8 cellular contexts compared by ENCODE assay signal in genomic region chr6:137233561-137234504, GRCh38. TPM values are rescaled to one million over a fixed set of nuclear protein-coding genes. Genes with fewer than 3 reads are reported as not detected.
A peak's percentile ranks its signal among the peaks of the same experiment; 100 is the strongest.
DNase-seq lines count a peak whose midpoint lies in the region; ATAC-seq, FAIRE-seq and TF ChIP-seq lines count a peak whose summit lies in the region.

No MANE protein-coding gene starts in this region.

- H3K36me3 ChIP-seq in left ventricle myocardium inferior (no peaks in the 10 kb centered on the region), stomach (no peaks in the 10 kb centered on the region)

- no peak for FAIRE-seq in A549 (lab: Jason Lieb, UNC)

- TF ChIP-seq RAD21 in A549 (conservative IDR thresholded peaks at IDR 0.05 in 1 of 2, IDR thresholded peaks at IDR 0.05 in 1 of 2), result no peak

- peak; percentile 49 to 83 for DNase-seq in A549 (ENCODE audit: low read depth in 1 of 2, low spot score in 1 of 2)
- DNase-seq in activated CD8-positive, alpha-beta T cell treated with anti-CD3 and anti-CD28 coated beads, Interleukin-2, amount 10 ng/mL, durations not matched to agents 7 days and 5 days, result no peak
- DNase-seq in left ventricle myocardium inferior, result no peak
- no peak for DNase-seq in stomach
- DNase-seq in GM10266 (ENCODE audit: extremely low spot score), result no peak
- no peak for DNase-seq in posterior cingulate gyrus

- H3K36me3 Mint-ChIP-seq in activated CD8-positive, alpha-beta T cell treated with anti-CD3 and anti-CD28 coated beads, Interleukin-2, amount 10 ng/mL, durations not matched to agents 7 days and 5 days (ENCODE audit: low read depth), result peaks cover 6% of the 10 kb centered on the region

- H3K27ac ChIP-seq in A549 (peak overlapping the region; percentile 88 to 91), left ventricle myocardium inferior (replicated peaks) (peak overlapping the region; percentile 78), stomach (peak overlapping the region; percentile 41 to 87 (median 84))

- H3K27ac Mint-ChIP-seq in activated CD8-positive, alpha-beta T cell treated with anti-CD3 and anti-CD28 coated beads, Interleukin-2, amount 10 ng/mL, durations not matched to agents 7 days and 5 days, result peak overlapping the region; percentile 48

- intact Hi-C loops in left ventricle myocardium inferior (cut with micrococcal nuclease), result no loop called here
- intact Hi-C loops in stomach (cut with DNase I; ENCODE audit: low total_unique reads), result no loop called here
- intact Hi-C loops in posterior cingulate gyrus (cut with DNase I), result no loop called here

- peak overlapping the region; percentile 76 for H3K4me2 ChIP-seq in A549

- peaks cover 4% of the 10 kb centered on the region for H3K9me3 Mint-ChIP-seq in activated CD8-positive, alpha-beta T cell treated with anti-CD3 and anti-CD28 coated beads, Interleukin-2, amount 10 ng/mL, durations not matched to agents 7 days and 5 days (ENCODE audit: insufficient read depth)

- no peak overlapping the region for H3K4me3 Mint-ChIP-seq in activated CD8-positive, alpha-beta T cell treated with anti-CD3 and anti-CD28 coated beads, Interleukin-2, amount 10 ng/mL, durations not matched to agents 7 days and 5 days

- CTCF ChIA-PET in A549 (lab: Yijun Ruan, JAX), result interaction anchor here (1.6 kb wide), 1 partner anchor 139 kb away, joined by 3 read pairs; no protein-coding TSS in a partner anchor
- CTCF ChIA-PET in activated CD8-positive, alpha-beta T cell treated with anti-CD3 and anti-CD28 coated beads, Interleukin-2, amount 10 ng/mL, durations not matched to agents 7 days and 5 days (lab: Charles Lee), result interaction anchor here (1.6 kb wide), 1 partner anchor 10 kb away, joined by 6 read pairs; no protein-coding TSS in a partner anchor

- H3K27me3 ChIP-seq in left ventricle myocardium inferior (ENCODE audit: low read depth) (no peaks in the 10 kb centered on the region), stomach (no peaks in the 10 kb centered on the region)

- ATAC-seq in A549 (peak; percentile 67 to 76), HG03103 (IDR thresholded peaks at IDR 0.05; ENCODE audit: low read depth, unreplicated experiment) (peak; percentile 11), HG03196 (IDR thresholded peaks at IDR 0.05; ENCODE audit: unreplicated experiment) (no peak)
- no peak for ATAC-seq in activated CD8-positive, alpha-beta T cell treated with anti-CD3 and anti-CD28 coated beads, Interleukin-2, amount 10 ng/mL, durations not matched to agents 7 days and 5 days

- peaks cover 57% of the 10 kb centered on the region for H3K4me1 Mint-ChIP-seq in activated CD8-positive, alpha-beta T cell treated with anti-CD3 and anti-CD28 coated beads, Interleukin-2, amount 10 ng/mL, durations not matched to agents 7 days and 5 days (ENCODE audit: low read depth)

- TF ChIP-seq EP300 in A549 (IDR thresholded peaks at IDR 0.05), result no peak
- no peak for TF ChIP-seq EP300 in stomach (IDR thresholded peaks at IDR 0.05)

- H3K9me3 ChIP-seq in A549, result peaks cover 11% of the 10 kb centered on the region; the same call in 2 of the 3 replicates
- peaks cover 7% of the 10 kb centered on the region for H3K9me3 ChIP-seq in left ventricle myocardium inferior (replicated peaks)
- peaks cover 0 to 5% (median 0%) of the 10 kb centered on the region in 4 donors for H3K9me3 ChIP-seq in stomach

- POLR2A ChIA-PET in A549 (lab: Yijun Ruan, JAX), result interaction anchor here (1.4 kb wide), 1 partner anchor 10 kb away, joined by 17 read pairs; no protein-coding TSS in a partner anchor
- POLR2A ChIA-PET in activated CD8-positive, alpha-beta T cell treated with anti-CD3 and anti-CD28 coated beads, Interleukin-2, amount 10 ng/mL, durations not matched to agents 7 days and 5 days (lab: Charles Lee), result interaction anchor here (0.7 kb wide), 1 partner anchor 10 kb away, joined by 3 read pairs; no protein-coding TSS in a partner anchor

- no peak for TF ChIP-seq CTCF in A549 (IDR thresholded peaks at IDR 0.05)
- no peak for TF ChIP-seq CTCF in left ventricle myocardium inferior (IDR thresholded peaks at IDR 0.05; ENCODE audit: borderline replicate concordance)
- TF ChIP-seq CTCF in stomach (IDR thresholded peaks at IDR 0.05), result no peak
- no peak for TF ChIP-seq CTCF in GM10266 (IDR thresholded peaks at IDR 0.05; ENCODE audit: control insufficient read depth, insufficient read depth, low read depth, missing control alignments)

- H3K4me1 ChIP-seq in A549 (peaks cover 45% of the 10 kb centered on the region), left ventricle myocardium inferior (peaks cover 62% of the 10 kb centered on the region), stomach (peaks cover 16 to 90% (median 31%) of the 10 kb centered on the region in 4 donors)

- WGBS in A549 (ENCODE audit: missing lambda C conversion rate), result 42% methylated on average over 5 of the region's 5 CpGs
- WGBS in stomach, 5 donors, result 44 to 48% (median 45%) methylated on average over 5 of the region's 5 CpGs

- H3K27me3 Mint-ChIP-seq in activated CD8-positive, alpha-beta T cell treated with anti-CD3 and anti-CD28 coated beads, Interleukin-2, amount 10 ng/mL, durations not matched to agents 7 days and 5 days (ENCODE audit: low read depth), result no peaks in the 10 kb centered on the region

- no peak overlapping the region for H3K4me3 ChIP-seq in A549
- no peak overlapping the region for H3K4me3 ChIP-seq in left ventricle myocardium inferior
- no peak overlapping the region for H3K4me3 ChIP-seq in stomach

- TF ChIP-seq POLR2A in A549 (IDR thresholded peaks at IDR 0.05; ENCODE audit: low read length) (no peak), stomach (IDR thresholded peaks at IDR 0.05) (no peak)

TF ChIP-seq in A549, 52 proteins besides CTCF, POLR2A, EP300 and RAD21:
- TF ChIP-seq NFE2L2 (conservative IDR thresholded peaks at IDR 0.05; ENCODE audit: low read length) (0 out of 2 replicates have a peak, but pooled peaks have one; percentile 4), MAZ (IDR thresholded peaks at IDR 0.05; ENCODE audit: borderline replicate concordance, low read depth, low read length) (no peak), SMC3 (IDR thresholded peaks at IDR 0.05) (no peak), ZFP36 (IDR thresholded peaks at IDR 0.05; ENCODE audit: borderline replicate concordance, partially characterized antibody) (no peak), EHMT2 (IDR thresholded peaks at IDR 0.05; ENCODE audit: low read depth) (no peak), FOXS1 (CRISPR knock-in tag; IDR thresholded peaks at IDR 0.05) (no peak), ZSCAN20 (CRISPR knock-in tag; IDR thresholded peaks at IDR 0.05) (0 out of 2 replicates have a peak, but pooled peaks have one; percentile 22), JUNB (IDR thresholded peaks at IDR 0.05) (peak; percentile 36; the same call in 1 of the 2 replicates), FOSL2 (IDR thresholded peaks at IDR 0.05) (0 out of 2 replicates have a peak, but pooled peaks have one; percentile 30), FOSL2 (CRISPR knock-in tag; IDR thresholded peaks at IDR 0.05) (peak; percentile 88), CEBPB (IDR thresholded peaks at IDR 0.05) (no peak), CHD2 (IDR thresholded peaks at IDR 0.05; ENCODE audit: low read length, partially characterized antibody) (no peak), HDAC2 (IDR thresholded peaks at IDR 0.05) (no peak), MAFK (IDR thresholded peaks at IDR 0.05; ENCODE audit: partially characterized antibody) (peak; percentile 70)

RNA-seq across cellular contexts. Expression of gene IFNGR1, which starts 14.6 kb away (rescaled TPM):
- 48.7 and 54.9 TPM in 2 replicates for polyA plus RNA-seq in A549 (2011; rRNA removed)
- polyA plus RNA-seq in A549 (2012; cell fraction: cytosol; rRNA removed), result 8.9 and 10.3 TPM in 2 replicates
- 7.4 and 9.9 TPM in 2 replicates for polyA plus RNA-seq in A549 (2012; cell fraction: nucleus; rRNA removed)
- polyA plus RNA-seq in A549 (2017; fragmentation: RNase III; extraction: RNeasy Plus Mini Kit Qiagen cat#74134 plus additional on column Dnase treatment), result 29.8 to 33.2 TPM (median 31.2 TPM) in 3 replicates
- polyA minus RNA-seq in A549 (2011; rRNA and poly(A)+ RNA removed), result 24.3 and 33.7 TPM in 2 replicates
- total RNA-seq in activated CD8-positive, alpha-beta T cell treated with anti-CD3 and anti-CD28 coated beads, Interleukin-2, amount 10 ng/mL, durations not matched to agents 7 days and 5 days, result 10 to 100 TPM; 18.7 to 19.8 TPM
- 97.6 TPM for total RNA-seq in left ventricle myocardium inferior
- 100 to 1,000 TPM in 1 of 5 donors, 10 to 100 TPM in 3, 1 to 10 TPM in 1; 1.2 to 122 (median 17.9) TPM for total RNA-seq in stomach
- 10 to 100 TPM; 23.5 to 46.9 (median 36.5) TPM for polyA plus RNA-seq in stomach

Comparison
In these comparisons a context has a peak if more than half of its experiments do, and no peak if none do; other contexts are left out.
1. ATAC-seq: peak in A549 (2 of 2) and HG03103 (single experiment); none in activated CD8-positive, alpha-beta T cell treated with anti-CD3 and anti-CD28 coated beads, Interleukin-2, amount 10 ng/mL, durations not matched to agents 7 days and 5 days (single experiment) and HG03196 (single experiment).
2. DNase-seq: peak in A549 (2 of 2); none in activated CD8-positive, alpha-beta T cell treated with anti-CD3 and anti-CD28 coated beads, Interleukin-2, amount 10 ng/mL, durations not matched to agents 7 days and 5 days (single experiment), left ventricle myocardium inferior (single experiment), stomach (single experiment), GM10266 (single experiment) and posterior cingulate gyrus (0 of 10).
3. Peak in every context shown above with its lines, with median percentiles within 50 percentile points of each other: H3K27ac ChIP-seq.